In the genomic region with DNA sequence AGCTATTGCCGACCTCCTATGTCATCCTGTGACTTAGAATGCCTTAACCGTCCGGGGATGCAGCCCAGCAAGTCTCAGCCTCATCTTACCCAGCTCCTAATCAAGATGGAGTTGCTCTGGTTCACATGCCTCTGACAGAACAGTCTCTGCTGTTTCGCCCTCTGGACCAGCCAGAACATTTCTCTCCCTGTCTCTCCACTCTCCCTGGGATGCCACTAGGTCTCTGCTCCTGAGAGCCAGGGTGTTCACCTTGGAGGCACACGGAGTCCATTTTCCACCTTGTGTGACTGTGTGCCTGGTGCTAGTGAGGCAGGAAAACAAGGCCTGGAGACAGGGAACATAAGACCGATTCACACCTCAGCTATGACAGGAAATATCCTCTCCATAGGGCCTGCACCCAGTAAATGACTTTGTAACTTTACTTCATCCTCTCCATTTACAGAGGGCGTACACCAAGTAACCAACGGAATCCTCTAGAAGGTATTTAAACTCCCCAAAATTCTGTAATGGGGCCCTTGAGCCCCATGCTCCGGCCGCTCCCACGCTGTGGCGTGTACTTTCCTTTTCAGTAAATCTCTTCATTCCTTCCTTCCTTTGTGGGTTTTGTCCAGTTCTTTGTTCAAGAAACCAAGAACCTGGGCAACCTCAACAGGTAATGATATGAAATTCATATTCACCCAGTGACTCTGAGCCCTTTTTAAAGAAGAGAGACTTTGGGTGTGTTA, we compare ENCODE assay signal across 10 cellular contexts. TPM values are rescaled to one million over a fixed set of nuclear protein-coding genes. Genes with fewer than 3 reads are reported as not detected.
DNase-seq lines count a peak whose midpoint lies in the region; ATAC-seq and TF ChIP-seq lines count a peak whose summit lies in the region.
"Had no signal": no experiment of that assay in that cellular context is flagged by ENCODE, and none has a peak within 500 bp of the region (broad histone marks: within the 10 kb centered on the region; RNA-seq: fewer than 3 reads in every experiment).

No MANE protein-coding gene starts in this region.

- H3K27ac Mint-ChIP-seq in CD8-positive, alpha-beta T cell: peak overlapping the region; percentile 80
- H3K27ac Mint-ChIP-seq in WTC11 (peak overlapping the region; percentile 80), glutamatergic neuron (ENCODE audit: unreplicated experiment) (no peak overlapping the region)
- H3K27ac Mint-ChIP-seq: activated naive CD8-positive, alpha-beta T cell treated with anti-CD3 and anti-CD28 coated beads, Interleukin-2, amount 50 U/mL, for 24 hours had no signal

- H3K9me3 ChIP-seq in CD8-positive, alpha-beta T cell (ENCODE audit: low read length): no peaks in the 10 kb centered on the region
- H3K9me3 ChIP-seq in gastrocnemius medialis: no peaks in the 10 kb centered on the region

- no peak overlapping the region for H3K4me3 ChIP-seq in CD8-positive, alpha-beta T cell (ENCODE audit: low read depth, low read length)
- H3K4me3 ChIP-seq in gastrocnemius medialis: no peak overlapping the region

- no peak for ATAC-seq in CD8-positive, alpha-beta T cell
- no peak for ATAC-seq in WTC11
- ATAC-seq in gastrocnemius medialis: no peak
- no peak for ATAC-seq in GM18511 (IDR thresholded peaks at IDR 0.05; ENCODE audit: unreplicated experiment)
- ATAC-seq: activated naive CD8-positive, alpha-beta T cell treated with anti-CD3 and anti-CD28 coated beads, Interleukin-2, amount 50 U/mL, for 24 hours had no signal

- CTCF ChIA-PET in CD8-positive, alpha-beta T cell (lab: Charles Lee): interaction anchor here (1.0 to 4.4 kb wide), 5 partner anchors 13 to 102 kb away, joined by 3 to 36 read pairs (median 17); no protein-coding TSS in a partner anchor
- CTCF ChIA-PET in WTC11 (lab: Charles Lee): interaction anchor here (0.5 to 3.9 kb wide), 5 partner anchors 18 to 111 kb away, joined by 3 to 38 read pairs (median 4); no protein-coding TSS in a partner anchor

- in situ Hi-C loops in gastrocnemius medialis (cut with MboI; ENCODE audit: low sequenced_read_pairs in 4 of 4) (loop anchor here in 2 of 4 donors (5.0 to 10.0 kb wide), 2 partner anchors 40 to 48 kb away; partner anchors contain the start of genes IFITM1 (in 1 of the 2) and IFITM2 (in 1 of the 2)), KBM-7 (cut with MboI; ENCODE audit: low pct_unique_long_range_greater_than_20kb, low sequenced_read_pairs) (no loop called here)

- intact Hi-C loops in CD8-positive, alpha-beta T cell (cut with DNase I, micrococcal nuclease): loop anchor here in 1 of 2 experiments (2.0 kb wide), 1 partner anchor 26 kb away; no protein-coding TSS in a partner anchor
- intact Hi-C loops in gastrocnemius medialis (cut with DNase I; ENCODE audit: low total_unique reads): loop anchor here (2.0 to 10.0 kb wide), 3 partner anchors 36 to 145 kb away; partner anchors contain the start of genes BET1L and RIC8A

- no peaks in the 10 kb centered on the region for H3K9me3 Mint-ChIP-seq in CD8-positive, alpha-beta T cell
- H3K9me3 Mint-ChIP-seq in WTC11 (peaks cover 5% of the 10 kb centered on the region; the same call in 1 of the 2 replicates), glutamatergic neuron (ENCODE audit: unreplicated experiment) (peaks cover 6% of the 10 kb centered on the region)
- H3K9me3 Mint-ChIP-seq: activated naive CD8-positive, alpha-beta T cell treated with anti-CD3 and anti-CD28 coated beads, Interleukin-2, amount 50 U/mL, for 24 hours had no signal

- no peak for DNase-seq in CD8-positive, alpha-beta T cell
- no peak for DNase-seq in WTC11 (ENCODE audit: low spot score)
- DNase-seq in gastrocnemius medialis: no peak
- no peak for DNase-seq in NCI-H2227 (lab: John Stamatoyannopoulos, UW; ENCODE audit: unreplicated experiment)
- no peak for DNase-seq in glutamatergic neuron
- DNase-seq in KBM-7: no peak
- DNase-seq: activated naive CD8-positive, alpha-beta T cell treated with anti-CD3 and anti-CD28 coated beads, Interleukin-2, amount 50 U/mL, for 24 hours; T-helper 9 cell had no signal

- peaks cover 47% of the 10 kb centered on the region for H3K4me1 ChIP-seq in CD8-positive, alpha-beta T cell (ENCODE audit: insufficient read depth, low read length)
- H3K4me1 ChIP-seq in gastrocnemius medialis: peaks cover 24 to 29% of the 10 kb centered on the region in 2 donors

- no peaks in the 10 kb centered on the region for H3K27me3 Mint-ChIP-seq in CD8-positive, alpha-beta T cell (ENCODE audit: low read depth)
- H3K27me3 Mint-ChIP-seq in WTC11 (ENCODE audit: low read depth) (peaks cover 5% of the 10 kb centered on the region), glutamatergic neuron (ENCODE audit: unreplicated experiment) (peaks cover 3% of the 10 kb centered on the region)
- H3K27me3 Mint-ChIP-seq: activated naive CD8-positive, alpha-beta T cell treated with anti-CD3 and anti-CD28 coated beads, Interleukin-2, amount 50 U/mL, for 24 hours had no signal

- POLR2A ChIA-PET in CD8-positive, alpha-beta T cell (lab: Charles Lee): interaction anchor here (4.8 kb wide), 1 partner anchor 35 kb away, joined by 22 read pairs; no protein-coding TSS in a partner anchor
- POLR2A ChIA-PET in WTC11 (lab: Charles Lee): no interaction called here

- no peaks in the 10 kb centered on the region for H3K27me3 ChIP-seq in CD8-positive, alpha-beta T cell (ENCODE audit: insufficient read depth, low read length)
- H3K27me3 ChIP-seq in layer of hippocampus (ENCODE audit: control insufficient read depth, insufficient read depth, low read length) (no peaks in the 10 kb centered on the region), gastrocnemius medialis (no peaks in the 10 kb centered on the region)

- no peak overlapping the region for H3K4me3 Mint-ChIP-seq in CD8-positive, alpha-beta T cell
- H3K4me3 Mint-ChIP-seq in WTC11 (no peak overlapping the region), glutamatergic neuron (ENCODE audit: unreplicated experiment) (no peak overlapping the region)
- H3K4me3 Mint-ChIP-seq: activated naive CD8-positive, alpha-beta T cell treated with anti-CD3 and anti-CD28 coated beads, Interleukin-2, amount 50 U/mL, for 24 hours had no signal

- no peak overlapping the region for H3K27ac ChIP-seq in CD8-positive, alpha-beta T cell (ENCODE audit: low read depth, low read length)
- H3K27ac ChIP-seq in layer of hippocampus (ENCODE audit: low read depth, low read length) (peak overlapping the region; percentile 86), gastrocnemius medialis (peak overlapping the region; percentile 91 to 93 (median 92))

- peaks cover 48% of the 10 kb centered on the region for H3K4me1 Mint-ChIP-seq in CD8-positive, alpha-beta T cell (ENCODE audit: low read depth)
- H3K4me1 Mint-ChIP-seq in WTC11 (peaks cover 38% of the 10 kb centered on the region), glutamatergic neuron (ENCODE audit: low read depth, unreplicated experiment) (no peaks in the 10 kb centered on the region)

- H3K36me3 ChIP-seq in CD8-positive, alpha-beta T cell (ENCODE audit: insufficient read depth, low read length): no peaks in the 10 kb centered on the region
- no peaks in the 10 kb centered on the region for H3K36me3 ChIP-seq in gastrocnemius medialis

- no peaks in the 10 kb centered on the region for H3K36me3 Mint-ChIP-seq in CD8-positive, alpha-beta T cell
- H3K36me3 Mint-ChIP-seq in WTC11 (no peaks in the 10 kb centered on the region), glutamatergic neuron (ENCODE audit: unreplicated experiment) (no peaks in the 10 kb centered on the region)

- TF ChIP-seq POLR2A in gastrocnemius medialis (IDR thresholded peaks at IDR 0.05): no peak

- no peak for TF ChIP-seq CTCF in CD8-positive, alpha-beta T cell (IDR thresholded peaks at IDR 0.05)
- TF ChIP-seq CTCF in WTC11 (IDR thresholded peaks at IDR 0.05): no peak
- no peak for TF ChIP-seq CTCF in gastrocnemius medialis (IDR thresholded peaks at IDR 0.05 in 4 of 5, conservative IDR thresholded peaks at IDR 0.05 in 1 of 5)
- no peak for TF ChIP-seq CTCF in glutamatergic neuron (IDR thresholded peaks at IDR 0.05; ENCODE audit: partially characterized antibody, unreplicated experiment)

TF ChIP-seq in WTC11, 78 proteins besides CTCF, POLR2A, EP300 and RAD21 (continues in another document):
- no peak for TF ChIP-seq FOXK1 (CRISPR knock-in tag; IDR thresholded peaks at IDR 0.05)

RNA-seq across cellular contexts. Expression of gene B4GALNT4, which starts 16.7 kb away (rescaled TPM):
- under 1 TPM; 0.44 to 0.84 TPM for total RNA-seq in CD8-positive, alpha-beta T cell
- total RNA-seq in WTC11 (2021): 88.0 to 113 TPM (median 97.8 TPM) in 3 replicates
- total RNA-seq in gastrocnemius medialis: not detected
- 418 TPM for total RNA-seq in glutamatergic neuron (ENCODE audit: unreplicated experiment)

RNA-seq across cellular contexts. Expression of gene IFITM3, which starts 32.0 kb away (rescaled TPM):
- total RNA-seq in CD8-positive, alpha-beta T cell: 1 to 10 TPM; 6.3 to 7.1 TPM
- 381 to 503 TPM (median 481 TPM) in 3 replicates for total RNA-seq in WTC11 (2021)
- total RNA-seq in gastrocnemius medialis: 10 to 100 TPM; 46.3 to 83.6 (median 63.2) TPM
- 0.93 TPM for total RNA-seq in glutamatergic neuron (ENCODE audit: unreplicated experiment)

RNA-seq across cellular contexts. Expression of gene IFITM1, which starts 38.8 kb away (rescaled TPM):
- 100 to 1,000 TPM; 223 to 251 TPM for total RNA-seq in CD8-positive, alpha-beta T cell
- 544 to 679 TPM (median 640 TPM) in 3 replicates for total RNA-seq in WTC11 (2021)
- 100 to 1,000 TPM in 1 of 4 donors, 10 to 100 TPM in 3; 47.8 to 103 (median 80.5) TPM for total RNA-seq in gastrocnemius medialis
- total RNA-seq in glutamatergic neuron (ENCODE audit: unreplicated experiment): 2.6 TPM

RNA-seq across cellular contexts. Expression of gene PKP3, which starts 41.4 kb away (rescaled TPM):
- total RNA-seq in CD8-positive, alpha-beta T cell: under 1 TPM in 1 of 2 experiments, not detected in 1; 0.62 TPM
- total RNA-seq in WTC11 (2021) (17.3 to 23.4 TPM (median 21.4 TPM) in 3 replicates), gastrocnemius medialis (1 to 10 TPM in 1 of 4 donors, under 1 TPM in 1, not detected in 2; 0.55 to 1.3 TPM), glutamatergic neuron (ENCODE audit: unreplicated experiment) (not detected)

RNA-seq across cellular contexts. Expression of gene IFITM2, which starts 45.0 kb away (rescaled TPM):
- 100 to 1,000 TPM; 283 to 295 TPM for total RNA-seq in CD8-positive, alpha-beta T cell
- total RNA-seq in WTC11 (2021): 436 to 616 TPM (median 577 TPM) in 3 replicates
- 10 to 100 TPM; 37.8 to 80.9 (median 44.9) TPM for total RNA-seq in gastrocnemius medialis
- total RNA-seq in glutamatergic neuron (ENCODE audit: unreplicated experiment): 2.5 TPM

Comparison
In these comparisons a context has a peak if more than half of its experiments do, and no peak if none do; other contexts are left out.
1. RNA of gene B4GALNT4, which starts 16.7 kb away (total RNA-seq): 418 TPM in glutamatergic neuron (single experiment) and 88.0 to 113 TPM in WTC11; 0.44 to 0.84 TPM in CD8-positive, alpha-beta T cell and not detected in gastrocnemius medialis; every median in the first group is over 10 times any median in the second.
2. RNA of gene IFITM3, which starts 32.0 kb away (total RNA-seq): 381 to 503 TPM in WTC11 and 46.3 to 83.6 TPM in gastrocnemius medialis; 6.3 to 7.1 TPM in CD8-positive, alpha-beta T cell and 0.93 TPM in glutamatergic neuron (single experiment); every median in the first group is over 4 times any median in the second.
3. RNA of gene IFITM1, which starts 38.8 kb away (total RNA-seq): 544 to 679 TPM in WTC11, 223 to 251 TPM in CD8-positive, alpha-beta T cell and 47.8 to 103 TPM in gastrocnemius medialis; 2.6 TPM in glutamatergic neuron (single experiment); every median in the first group is over 10 times any median in the second.